In genomic region chr14:95318399-95318834, GRCh38 we compare ENCODE assay signal across 10 cellular contexts. TPM values are rescaled to one million over a fixed set of nuclear protein-coding genes. Genes with fewer than 3 reads are reported as not detected.
DNase-seq lines count a peak whose midpoint lies in the region; ATAC-seq, FAIRE-seq and TF ChIP-seq lines count a peak whose summit lies in the region.
"Had no signal": no experiment of that assay in that cellular context is flagged by ENCODE, and none has a peak within 500 bp of the region (broad histone marks: within the 10 kb centered on the region; RNA-seq: fewer than 3 reads in every experiment).

No MANE protein-coding gene starts in this region.

- no peak overlapping the region for H4K8ac ChIP-seq in H1 (ENCODE audit: extremely low read depth, insufficient read depth, low read length)

- H3K79me2 ChIP-seq in OCI-LY3 (ENCODE audit: low read length) (no peaks in the 10 kb centered on the region), H1 (ENCODE audit: control insufficient read depth in 1 of 2, insufficient read depth in 2 of 2, low read length in 2 of 2) (no peaks in the 10 kb centered on the region)
- H3K79me2 ChIP-seq: parathyroid adenoma had no signal

- H2BK15ac ChIP-seq in H1 (ENCODE audit: low read length): no peak overlapping the region

- H3K23ac ChIP-seq in H1 (ENCODE audit: insufficient read length): no peak overlapping the region

- H3K4me1 Mint-ChIP-seq in CD4-positive, CD25-positive, alpha-beta regulatory T cell: peaks cover 0 to 14% (median 3%) of the 10 kb centered on the region in 4 donors

- H3K14ac ChIP-seq in H1 (ENCODE audit: insufficient read length): no peak overlapping the region

- no peak overlapping the region for H3K27ac ChIP-seq in CD4-positive, CD25-positive, alpha-beta regulatory T cell (ENCODE audit: insufficient read depth, low read length, poor library complexity, severe bottlenecking)
- H3K27ac ChIP-seq in OCI-LY3 (ENCODE audit: low read length) (no peak overlapping the region), H1 (ENCODE audit: low read depth, low read length) (no peak overlapping the region), ovary (no peak overlapping the region)
- H3K27ac ChIP-seq: parathyroid adenoma had no signal

- H3K4ac ChIP-seq in H1 (replicated peaks; ENCODE audit: insufficient read length, low read depth, low read length): no peak overlapping the region

- POLR2A ChIA-PET in H1 (lab: Charles Lee; ENCODE audit: partially characterized antibody): no interaction called here

- TF ChIP-seq RAD21 in H1 (IDR thresholded peaks at IDR 0.05 in 1 of 2, conservative IDR thresholded peaks at IDR 0.05 in 1 of 2; ENCODE audit: low read depth in 2 of 2, low read length in 2 of 2): no peak

- H3K27me3 ChIP-seq in CD4-positive, CD25-positive, alpha-beta regulatory T cell (ENCODE audit: control insufficient read depth, insufficient read depth, low read length): peaks cover 14% of the 10 kb centered on the region
- H3K27me3 ChIP-seq in OCI-LY3 (ENCODE audit: low read depth, low read length) (peaks cover 75% of the 10 kb centered on the region), H1 (replicated peaks in 1 of 4; ENCODE audit: control insufficient read depth in 3 of 4, extremely low read depth in 1 of 4, insufficient read depth in 3 of 4, low read length in 3 of 4) (peaks cover 0 to 12% (median 12%) of the 10 kb centered on the region in 4 experiments; a peak in 5 of 7 replicates), ovary (no peaks in the 10 kb centered on the region)

- 0 out of 2 replicates have a peak overlapping the region, but pooled peaks have one; percentile 67 for H3K9ac ChIP-seq in OCI-LY3 (ENCODE audit: low read length)
- no peak overlapping the region for H3K9ac ChIP-seq in H1 (replicated peaks in 1 of 4; ENCODE audit: extremely low read depth in 1 of 4, low read depth in 3 of 4, low read length in 3 of 4)
- H3K9ac ChIP-seq: parathyroid adenoma had no signal

- no peak overlapping the region for H3K4me3 ChIP-seq in CD4-positive, CD25-positive, alpha-beta regulatory T cell (ENCODE audit: low read depth, low read length)
- H3K4me3 ChIP-seq in OCI-LY3 (ENCODE audit: low read length) (peak overlapping the region; percentile 90), H1 (ENCODE audit: extremely low read depth in 1 of 4, insufficient read depth in 2 of 4, low read depth in 3 of 4, low read length in 4 of 4) (peak overlapping the region in 2 of 4 experiments; percentile 56 to 80; a peak in 2 of 8 replicates), ovary (peak overlapping the region; percentile 88)

- H3K36me3 ChIP-seq in CD4-positive, CD25-positive, alpha-beta regulatory T cell (ENCODE audit: control insufficient read depth, insufficient read depth, low read length): no peaks in the 10 kb centered on the region
- H3K36me3 ChIP-seq in OCI-LY3 (replicated peaks; ENCODE audit: low read depth, low read length) (no peaks in the 10 kb centered on the region), H1 (ENCODE audit: control insufficient read depth in 2 of 4, insufficient read depth in 4 of 4, low read length in 3 of 4) (no peaks in the 10 kb centered on the region), ovary (no peaks in the 10 kb centered on the region)

- TF ChIP-seq CTCF in OCI-LY3 (IDR thresholded peaks at IDR 0.05; ENCODE audit: low read depth, low read length) (no peak), H1 (IDR thresholded peaks at IDR 0.05; ENCODE audit: control extremely low read depth in 1 of 3, insufficient read depth in 1 of 3, low read depth in 1 of 3, low read length in 3 of 3) (no peak), ovary (IDR thresholded peaks at IDR 0.05) (no peak)

- intact Hi-C loops in ovary (cut with DNase I): no loop called here

- H2AK5ac ChIP-seq in H1 (ENCODE audit: low read depth, low read length): no peak overlapping the region

- H2BK20ac ChIP-seq in H1 (ENCODE audit: low read length): no peak overlapping the region

- H3K4me2 ChIP-seq in OCI-LY3 (ENCODE audit: low read length): peak overlapping the region; percentile 93
- peak overlapping the region; percentile 76 to 95; a peak in 3 of 4 replicates for H3K4me2 ChIP-seq in H1 (ENCODE audit: insufficient read depth in 1 of 2, low read depth in 2 of 2, low read length in 2 of 2)

- DNase-seq in CD4-positive, CD25-positive, alpha-beta regulatory T cell: no peak
- DNase-seq in H1 (ENCODE audit: low read depth in 1 of 2, low spot score in 2 of 2) (no peak), ovary (no peak), hippocampal formation (lab: John Stamatoyannopoulos, UW) (no peak)

- FAIRE-seq in H1 (lab: Jason Lieb, UNC): no peak

- no peak overlapping the region for H3K27ac Mint-ChIP-seq in CD4-positive, CD25-positive, alpha-beta regulatory T cell

- H3K27me3 Mint-ChIP-seq in CD4-positive, CD25-positive, alpha-beta regulatory T cell: peaks cover 59% of the 10 kb centered on the region

- no peak overlapping the region for H3K56ac ChIP-seq in H1 (replicated peaks; ENCODE audit: insufficient read length, low read depth, low read length)

- H3K4me1 ChIP-seq in CD4-positive, CD25-positive, alpha-beta regulatory T cell (ENCODE audit: control insufficient read depth, insufficient read depth, low read length, poor library complexity, severe bottlenecking): peaks cover 13% of the 10 kb centered on the region
- H3K4me1 ChIP-seq in OCI-LY3 (ENCODE audit: low read length) (peaks cover 35% of the 10 kb centered on the region), H1 (replicated peaks in 1 of 4; ENCODE audit: control insufficient read depth in 3 of 4, insufficient read depth in 4 of 4, low read length in 3 of 4) (peaks cover 0 to 9% (median 4%) of the 10 kb centered on the region in 4 experiments; a peak in 4 of 7 replicates), ovary (ENCODE audit: insufficient read depth) (no peaks in the 10 kb centered on the region)

- H2BK12ac ChIP-seq in H1 (ENCODE audit: low read depth, low read length): no peak overlapping the region

- no peak for TF ChIP-seq POLR2A in H1 (IDR thresholded peaks at IDR 0.05; ENCODE audit: control extremely low read depth in 1 of 2, low read depth in 2 of 2, low read length in 2 of 2)
- no peak for TF ChIP-seq POLR2A in ovary (IDR thresholded peaks at IDR 0.05)

- CTCF ChIA-PET in H1 (lab: Charles Lee; ENCODE audit: partially characterized antibody): interaction anchor here (0.7 to 1.3 kb wide), 5 partner anchors 12 to 1333 kb away, joined by 3 to 5 read pairs (median 3); no protein-coding TSS in a partner anchor

- TF ChIP-seq EP300 in H1 (IDR thresholded peaks at IDR 0.05; ENCODE audit: borderline replicate concordance in 1 of 2, low read depth in 2 of 2, low read length in 2 of 2) (no peak), ovary (IDR thresholded peaks at IDR 0.05) (no peak)

- peaks cover 0 to 8% (median 0%) of the 10 kb centered on the region in 7 donors for H3K9me3 Mint-ChIP-seq in CD4-positive, CD25-positive, alpha-beta regulatory T cell

- 82% methylated on average over 7 of the region's 7 CpGs; no CpG with 5 or more reads in 1 of the 2 experiments for WGBS in H1 (ENCODE audit: extremely low coverage in 1 of 2, insufficient coverage in 1 of 2, insufficient read length in 1 of 2, insufficient replicate concordance in 2 of 2, low coverage in 1 of 2, low lambda C conversion rate in 2 of 2, missing lambda C conversion rate in 1 of 2), 2 experiments
- 70 to 73% (median 70%) methylated on average over 7 of the region's 7 CpGs for WGBS in ovary, 3 donors

- H2BK120ac ChIP-seq in H1 (replicated peaks; ENCODE audit: low read depth, low read length): no peak overlapping the region

- peaks cover 3% of the 10 kb centered on the region; the same call in 1 of the 2 replicates for H3K79me1 ChIP-seq in H1 (ENCODE audit: low read depth, low read length)

- H4K20me1 ChIP-seq in OCI-LY3 (ENCODE audit: insufficient read depth, low read length): peaks cover 25% of the 10 kb centered on the region
- peaks cover 0 to 4% of the 10 kb centered on the region in 2 experiments for H4K20me1 ChIP-seq in H1 (replicated peaks in 1 of 2; ENCODE audit: control insufficient read depth in 1 of 2, insufficient read depth in 2 of 2, low read length in 2 of 2)

- no peak overlapping the region for H4K5ac ChIP-seq in H1 (ENCODE audit: insufficient read length, low read depth, low read length)

- no peaks in the 10 kb centered on the region for H3K36me3 Mint-ChIP-seq in CD4-positive, CD25-positive, alpha-beta regulatory T cell

- ATAC-seq in CD4-positive, CD25-positive, alpha-beta regulatory T cell (ENCODE audit: low read depth in 2 of 2): no peak
- ATAC-seq in HG02588 (IDR thresholded peaks at IDR 0.05; ENCODE audit: unreplicated experiment) (no peak), GM19467 (IDR thresholded peaks at IDR 0.05; ENCODE audit: unreplicated experiment) (no peak), GM18858 (IDR thresholded peaks at IDR 0.05; ENCODE audit: unreplicated experiment) (no peak)

- H2AFZ ChIP-seq in OCI-LY3 (ENCODE audit: low read depth, low read length) (no peak overlapping the region), H1 (ENCODE audit: low read length) (no peak overlapping the region)

- H2BK5ac ChIP-seq in H1 (ENCODE audit: low read depth, low read length): no peak overlapping the region

- H3K9me3 ChIP-seq in CD4-positive, CD25-positive, alpha-beta regulatory T cell (ENCODE audit: control insufficient read depth in 2 of 2, low read length in 2 of 2): no peaks in the 10 kb centered on the region
- H3K9me3 ChIP-seq in OCI-LY3 (ENCODE audit: insufficient read depth, low read length): no peaks in the 10 kb centered on the region
- H3K9me3 ChIP-seq in H1 (ENCODE audit: insufficient read depth in 2 of 2, low read depth in 1 of 2, low read length in 1 of 2): no peaks in the 10 kb centered on the region
- H3K9me3 ChIP-seq in ovary: no peaks in the 10 kb centered on the region

- no peak overlapping the region for H3K18ac ChIP-seq in H1 (ENCODE audit: extremely low read depth, low read length)

- H4K91ac ChIP-seq in H1 (replicated peaks; ENCODE audit: insufficient read length, low read length): no peak overlapping the region

- H3K23me2 ChIP-seq in H1 (ENCODE audit: low read depth, low read length): peaks cover 7% of the 10 kb centered on the region; the same call in 1 of the 2 replicates

- H3K4me3 Mint-ChIP-seq in CD4-positive, CD25-positive, alpha-beta regulatory T cell: peak overlapping the region; percentile 34 to 82 (median 70)

TF ChIP-seq in H1, 55 proteins besides CTCF, POLR2A, EP300 and RAD21 (continues in another document):
- no peak for TF ChIP-seq SIX5 (IDR thresholded peaks at IDR 0.05; ENCODE audit: low read depth, low read length)

RNA-seq across cellular contexts. Expression of gene CLMN, which starts 1.3 kb away (rescaled TPM):
- total RNA-seq in CD4-positive, CD25-positive, alpha-beta regulatory T cell: 0.17 TPM
- under 1 TPM in 1 of 4 donors, not detected in 3; 0.90 TPM for polyA plus RNA-seq in CD4-positive, CD25-positive, alpha-beta regulatory T cell
- 7.6 and 8.2 TPM in 2 replicates for total RNA-seq in H1 (2021; fragmentation: NEBNext Ultra II Directional; extraction: Animal tissue kit (Norgen Biotek cat#: 25700))
- polyA plus RNA-seq in H1 (2011; rRNA removed) (1.4 and 1.6 TPM in 2 replicates), ovary (1 to 10 TPM; 2.2 to 7.4 TPM)
- 2.3 TPM for polyA plus RNA-seq in H1 (2011; cell fraction: cytosol; rRNA removed)
- polyA plus RNA-seq in H1 (2011; cell fraction: nucleus; rRNA removed): 5.6 TPM
- polyA plus RNA-seq in H1 (2012, experiment 1 of 2): 3.4 to 4.8 TPM (median 4.7 TPM) in 4 replicates
- polyA plus RNA-seq in H1 (2012, experiment 2 of 2): 1.5 TPM
- 3.2 TPM for polyA plus RNA-seq in H1 (2013, experiment 1 of 2)
- 3.0 TPM for polyA plus RNA-seq in H1 (2013, experiment 2 of 2)
- polyA minus RNA-seq in H1 (2011; rRNA and poly(A)+ RNA removed): 3.8 and 9.6 TPM in 2 replicates
- 2.9 TPM for polyA minus RNA-seq in H1 (2011; cell fraction: cytosol; rRNA and poly(A)+ RNA removed)
- 5.8 TPM for polyA minus RNA-seq in H1 (2011; cell fraction: nucleus; rRNA and poly(A)+ RNA removed)
- 10 to 100 TPM in 1 of 7 donors, 1 to 10 TPM in 6; 4.4 to 11.7 (median 6.5) TPM for total RNA-seq in ovary
- total RNA-seq: G401 had no signal
